Comparison of ENCODE assay signal across 19 cellular contexts in the genomic region with DNA sequence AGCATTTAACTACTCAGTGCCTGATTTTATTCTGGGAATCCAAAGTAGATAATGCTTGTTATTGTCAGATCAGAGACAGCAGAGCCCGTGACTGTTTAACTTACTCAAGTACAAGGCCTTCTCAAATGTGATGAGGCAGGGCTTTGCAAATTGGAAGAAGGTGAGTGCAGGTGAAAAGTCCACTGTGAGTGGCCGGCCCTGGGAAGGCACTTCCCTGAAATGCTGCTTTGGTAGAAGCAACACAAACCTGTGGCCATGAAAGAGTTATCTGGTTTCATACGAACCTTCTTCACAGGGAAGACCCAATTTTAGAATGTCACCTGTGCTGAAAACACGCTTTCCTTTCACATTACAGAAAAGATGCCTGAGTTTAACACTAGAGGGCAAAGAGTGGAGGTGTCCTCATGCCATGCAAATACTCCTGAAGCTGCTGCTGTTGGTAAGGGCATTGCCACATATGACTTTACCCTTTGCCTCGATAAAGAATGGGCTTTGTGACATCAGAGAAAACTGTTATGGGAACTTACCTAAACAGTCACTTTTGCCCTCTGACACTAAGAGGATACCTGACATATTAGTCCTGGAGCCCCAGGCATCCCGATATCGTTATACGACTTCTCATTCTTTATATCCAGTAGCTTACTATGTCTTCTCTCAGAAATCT. TPM values are rescaled to one million over a fixed set of nuclear protein-coding genes. Genes with fewer than 3 reads are reported as not detected.
DNase-seq lines count a peak whose midpoint lies in the region; ATAC-seq, FAIRE-seq and TF ChIP-seq lines count a peak whose summit lies in the region.
"Had no signal": no experiment of that assay in that cellular context is flagged by ENCODE, and none has a peak within 500 bp of the region (broad histone marks: within the 10 kb centered on the region; RNA-seq: fewer than 3 reads in every experiment).

No MANE protein-coding gene starts in this region.

- peak overlapping the region; percentile 74 to 90 (median 87) for H3K27ac ChIP-seq in esophagus muscularis mucosa (replicated peaks in 1 of 4)
- peak overlapping the region in 2 of 4 donors; percentile 35 to 48 for H3K27ac ChIP-seq in pancreas
- H3K27ac ChIP-seq: RWPE1 had no signal

- no peak overlapping the region for H3K4me3 ChIP-seq in BE2C (ENCODE audit: low read depth, low read length)
- H3K4me3 ChIP-seq in esophagus muscularis mucosa = no peak overlapping the region
- no peak overlapping the region for H3K4me3 ChIP-seq in pancreas

- no peak overlapping the region for H3K27ac Mint-ChIP-seq in activated T-cell treated with anti-CD3 and anti-CD28 coated beads, Interleukin-2, amount 50 U/mL, for 72 hours
- H3K27ac Mint-ChIP-seq: activated CD4-positive, alpha-beta T cell treated with anti-CD3 and anti-CD28 coated beads for 36 hours; activated naive CD8-positive, alpha-beta T cell treated with anti-CD3 and anti-CD28 coated beads, Interleukin-2, amount 50 U/mL, for 24 hours had no signal

- H3K4me3 Mint-ChIP-seq in activated T-cell treated with anti-CD3 and anti-CD28 coated beads, Interleukin-2, amount 50 U/mL, for 72 hours = no peak overlapping the region
- H3K4me3 Mint-ChIP-seq: activated CD4-positive, alpha-beta T cell treated with anti-CD3 and anti-CD28 coated beads for 36 hours; activated naive CD8-positive, alpha-beta T cell treated with anti-CD3 and anti-CD28 coated beads, Interleukin-2, amount 50 U/mL, for 24 hours had no signal

- ATAC-seq in pancreas = peak in 3 of 4 donors; percentile 33 to 61 (median 44)
- ATAC-seq in activated T-cell treated with anti-CD3 and anti-CD28 coated beads, Interleukin-2, amount 50 U/mL, for 72 hours (replicated peaks in 1 of 2) = no peak
- no peak for ATAC-seq in HG03025 (IDR thresholded peaks at IDR 0.05; ENCODE audit: low FRiP score, unreplicated experiment)
- no peak for ATAC-seq in HG02884 (IDR thresholded peaks at IDR 0.05; ENCODE audit: unreplicated experiment)
- ATAC-seq: activated CD4-positive, alpha-beta T cell treated with anti-CD3 and anti-CD28 coated beads for 36 hours; activated naive CD8-positive, alpha-beta T cell treated with anti-CD3 and anti-CD28 coated beads, Interleukin-2, amount 50 U/mL, for 24 hours had no signal

- WGBS in esophagus muscularis mucosa = 79% methylated on average over 8 of the region's 8 CpGs
- 48 to 51% methylated on average over 8 of the region's 8 CpGs for WGBS in pancreas, 2 donors

- H3K27me3 ChIP-seq in BE2C (no peaks in the 10 kb centered on the region), esophagus muscularis mucosa (no peaks in the 10 kb centered on the region), pancreas (no peaks in the 10 kb centered on the region)

- intact Hi-C loops in esophagus muscularis mucosa (cut with DNase I) = no loop called here
- intact Hi-C loops in pancreas (cut with DNase I) = no loop called here

- TF ChIP-seq CTCF in BE2C (IDR thresholded peaks at IDR 0.05; ENCODE audit: low read depth, low read length) (peak; percentile 39), esophagus muscularis mucosa (IDR thresholded peaks at IDR 0.05) (no peak), pancreas (IDR thresholded peaks at IDR 0.05) (no peak)

- no peaks in the 10 kb centered on the region for H3K27me3 Mint-ChIP-seq in activated T-cell treated with anti-CD3 and anti-CD28 coated beads, Interleukin-2, amount 50 U/mL, for 72 hours (ENCODE audit: low read depth)
- H3K27me3 Mint-ChIP-seq: activated naive CD8-positive, alpha-beta T cell treated with anti-CD3 and anti-CD28 coated beads, Interleukin-2, amount 50 U/mL, for 24 hours had no signal

- TF ChIP-seq POLR2A in esophagus muscularis mucosa (IDR thresholded peaks at IDR 0.05; ENCODE audit: low read depth) = no peak

- no peak for FAIRE-seq in pancreas (lab: Jason Lieb, UNC)
- FAIRE-seq: colon, HTR-8/SVneo had no signal

- no peaks in the 10 kb centered on the region for H3K4me1 Mint-ChIP-seq in activated T-cell treated with anti-CD3 and anti-CD28 coated beads, Interleukin-2, amount 50 U/mL, for 72 hours (ENCODE audit: low read depth)
- H3K4me1 Mint-ChIP-seq: activated CD4-positive, alpha-beta T cell treated with anti-CD3 and anti-CD28 coated beads for 36 hours; activated naive CD8-positive, alpha-beta T cell treated with anti-CD3 and anti-CD28 coated beads, Interleukin-2, amount 50 U/mL, for 24 hours had no signal

- H3K4me1 ChIP-seq in BE2C (peaks cover 23% of the 10 kb centered on the region), esophagus muscularis mucosa (peaks cover 18 to 93% (median 83%) of the 10 kb centered on the region in 4 donors), pancreas (no peaks in the 10 kb centered on the region)

- no peaks in the 10 kb centered on the region for H3K9me3 Mint-ChIP-seq in activated T-cell treated with anti-CD3 and anti-CD28 coated beads, Interleukin-2, amount 50 U/mL, for 72 hours
- H3K9me3 Mint-ChIP-seq: activated naive CD8-positive, alpha-beta T cell treated with anti-CD3 and anti-CD28 coated beads, Interleukin-2, amount 50 U/mL, for 24 hours had no signal

- H3K9me3 ChIP-seq in BE2C (no peaks in the 10 kb centered on the region), esophagus muscularis mucosa (no peaks in the 10 kb centered on the region), pancreas (no peaks in the 10 kb centered on the region)

- no peak for TF ChIP-seq EP300 in esophagus muscularis mucosa (IDR thresholded peaks at IDR 0.05)

- DNase-seq in BE2C (no peak), M059J (ENCODE audit: low read depth) (peak; percentile 9), esophagus muscularis mucosa (ENCODE audit: extremely low spot score) (no peak), pancreas (no peak), SKM-1 treated with dmso at 0.1 percent for 144 hours (lab: John Stamatoyannopoulos, UW; ENCODE audit: unreplicated experiment) (no peak)
- DNase-seq in activated T-cell treated with anti-CD3 and anti-CD28 coated beads, Interleukin-2, amount 50 U/mL, for 72 hours = no peak
- DNase-seq: activated CD4-positive, alpha-beta T cell treated with anti-CD3 and anti-CD28 coated beads for 36 hours; activated naive CD8-positive, alpha-beta T cell treated with anti-CD3 and anti-CD28 coated beads, Interleukin-2, amount 50 U/mL, for 24 hours; DMS79; mesendoderm; NCI-H1105; NCI-H524; substantia nigra had no signal

- H3K36me3 ChIP-seq in BE2C (peaks cover 11% of the 10 kb centered on the region), esophagus muscularis mucosa (no peaks in the 10 kb centered on the region), pancreas (no peaks in the 10 kb centered on the region)

- no peaks in the 10 kb centered on the region for H3K36me3 Mint-ChIP-seq in activated T-cell treated with anti-CD3 and anti-CD28 coated beads, Interleukin-2, amount 50 U/mL, for 72 hours (ENCODE audit: insufficient read depth in 2 of 2)

RNA-seq across cellular contexts. Expression of gene PPARGC1A, which starts 8.0 kb away (rescaled TPM):
- 7.3 TPM for polyA plus RNA-seq in BE2C (2012; ENCODE audit: insufficient read depth, insufficient read length, low read depth)
- 3.6 and 5.4 TPM in 2 replicates for total RNA-seq in M059J (2014; rRNA removed; shearing (Covaris generic))
- total RNA-seq in esophagus muscularis mucosa (10 to 100 TPM; 13.8 to 22.8 (median 17.1) TPM), pancreas (10 to 100 TPM in 1 of 6 donors, 1 to 10 TPM in 5; 7.6 to 12.2 (median 8.4) TPM)
- 1 to 10 TPM; 2.7 to 3.2 TPM for polyA plus RNA-seq in pancreas
- total RNA-seq in activated T-cell treated with anti-CD3 and anti-CD28 coated beads, Interleukin-2, amount 50 U/mL, for 72 hours = not detected
- total RNA-seq: activated CD4-positive, alpha-beta T cell treated with anti-CD3 and anti-CD28 coated beads for 36 hours; T-helper 2 cell treated with Interferon-gamma antibody and Interleukin-4, amounts not matched to agents 100 ng/mL and 5 ng/mL, for 36 hours had no signal

Comparison
In these comparisons a context has a peak if more than half of its experiments do, and no peak if none do; other contexts are left out.
1. ATAC-seq: peak in pancreas (3 of 4); none in activated T-cell treated with anti-CD3 and anti-CD28 coated beads, Interleukin-2, amount 50 U/mL, for 72 hours (0 of 2), HG03025 (single experiment) and HG02884 (single experiment).